ENCODE assay signal across 22 cellular contexts in genomic region chr6:70847685-70848084, GRCh38.
A peak's percentile ranks its signal among the peaks of the same experiment; 100 is the strongest.
DNase-seq lines count a peak whose midpoint lies in the region; ATAC-seq and TF ChIP-seq lines count a peak whose summit lies in the region.
"Had no signal": no experiment of that assay in that cellular context is flagged by ENCODE, and none has a peak within 500 bp of the region (broad histone marks: within the 10 kb centered on the region; RNA-seq: fewer than 3 reads in every experiment).

No MANE protein-coding gene starts in this region.

- no peaks in the 10 kb centered on the region for H3K27me3 Mint-ChIP-seq in glutamatergic neuron (ENCODE audit: unreplicated experiment)
- H3K27me3 Mint-ChIP-seq: B cell had no signal

- TF ChIP-seq CTCF in glutamatergic neuron (IDR thresholded peaks at IDR 0.05; ENCODE audit: partially characterized antibody, unreplicated experiment) = no peak

- H3K4me3 Mint-ChIP-seq in glutamatergic neuron (ENCODE audit: unreplicated experiment) = peak overlapping the region; percentile 4
- H3K4me3 Mint-ChIP-seq: B cell; CD14-positive monocyte; H9; HFFc6; T-helper 1 cell treated with Interleukin-12 subunit alpha and Interleukin-12 subunit beta and Interleukin-4 antibody, amounts not matched to agents 30 μg/mL and 1 μg/mL, for 36 hours had no signal

- ATAC-seq in HG03521 (IDR thresholded peaks at IDR 0.05; ENCODE audit: unreplicated experiment) (no peak), GM18861 (IDR thresholded peaks at IDR 0.05; ENCODE audit: unreplicated experiment) (no peak)
- ATAC-seq: A549 had no signal

- H3K9me3 Mint-ChIP-seq in glutamatergic neuron (ENCODE audit: unreplicated experiment) = no peaks in the 10 kb centered on the region
- H3K9me3 Mint-ChIP-seq: HFFc6; T-helper 1 cell treated with Interleukin-12 subunit alpha and Interleukin-12 subunit beta and Interleukin-4 antibody, amounts not matched to agents 30 μg/mL and 1 μg/mL, for 36 hours had no signal

- H3K27ac Mint-ChIP-seq in glutamatergic neuron (ENCODE audit: unreplicated experiment) = peak overlapping the region; percentile 50
- H3K27ac Mint-ChIP-seq: B cell; CD14-positive monocyte; HFFc6; T-helper 1 cell treated with Interleukin-12 subunit alpha and Interleukin-12 subunit beta and Interleukin-4 antibody, amounts not matched to agents 30 μg/mL and 1 μg/mL, for 36 hours had no signal

- DNase-seq in NCI-H748 (lab: John Stamatoyannopoulos, UW; ENCODE audit: unreplicated experiment) = peak; percentile 8
- DNase-seq in NCI-H748 treated with DMSO at 0.1 percent for 48 hours (lab: John Stamatoyannopoulos, UW) = no peak
- DNase-seq in NCI-H146 treated with DMSO at 0.1 percent for 48 hours (lab: John Stamatoyannopoulos, UW; ENCODE audit: unreplicated experiment) = peak; percentile 75
- DNase-seq in glutamatergic neuron = no peak
- DNase-seq in inferior parietal cortex (ENCODE audit: extremely low spot score) = no peak
- DNase-seq: DMS79, H9, HFFc6, KG1, NCI-H1436 treated with DMSO at 0.1 percent for 48 hours, NCI-H2029 treated with DMSO at 0.1 percent for 48 hours, NCI-H226, NCI-H510A treated with DMSO at 0.1 percent for 48 hours, PC-9, RPMI8226, SHP77 had no signal

- peaks cover 14% of the 10 kb centered on the region for H3K4me1 Mint-ChIP-seq in glutamatergic neuron (ENCODE audit: low read depth, unreplicated experiment)
- H3K4me1 Mint-ChIP-seq: CD14-positive monocyte had no signal

- no peaks in the 10 kb centered on the region for H3K36me3 Mint-ChIP-seq in glutamatergic neuron (ENCODE audit: unreplicated experiment)

Comparison
In these comparisons a context has a peak if more than half of its experiments do, and no peak if none do; other contexts are left out.
1. DNase-seq: peak in NCI-H748 (single experiment) and NCI-H146 treated with DMSO at 0.1 percent for 48 hours (single experiment); none in NCI-H748 treated with DMSO at 0.1 percent for 48 hours (single experiment), glutamatergic neuron (single experiment) and inferior parietal cortex (single experiment).